ENCODE assay signal across 8 cellular contexts in the genomic region with DNA sequence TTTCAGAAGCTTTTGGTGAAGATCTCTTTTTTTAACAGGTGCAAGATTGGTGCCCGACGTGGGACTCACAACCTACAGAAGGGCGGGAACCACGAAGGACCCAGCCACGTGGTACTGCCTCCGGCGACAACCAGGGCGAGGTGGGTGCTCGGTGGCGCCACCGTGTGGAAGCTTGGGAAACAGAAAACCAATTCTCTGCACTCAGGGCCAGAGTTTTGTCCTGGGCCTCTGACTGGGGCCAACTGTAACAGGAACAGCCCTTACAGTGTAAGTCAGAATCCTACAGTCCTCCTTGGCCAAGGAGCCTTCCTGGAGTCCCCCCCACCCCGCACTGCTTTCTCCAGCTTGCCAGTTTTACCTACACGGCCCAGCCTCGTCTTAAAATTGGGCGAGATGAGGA. TPM values are rescaled to one million over a fixed set of nuclear protein-coding genes. Genes with fewer than 3 reads are reported as not detected.
DNase-seq lines count a peak whose midpoint lies in the region; ATAC-seq lines count a peak whose summit lies in the region.

No MANE protein-coding gene starts in this region.

- H3K4me1 Mint-ChIP-seq in activated naive CD8-positive, alpha-beta T cell treated with anti-CD3 and anti-CD28 coated beads for 36 hours: no peaks in the 10 kb centered on the region
- peaks cover 0 to 2% of the 10 kb centered on the region in 2 donors for H3K4me1 Mint-ChIP-seq in immature natural killer cell

- DNase-seq in SIG-M5 treated with dmso at 0.1 percent for 504 hours (lab: John Stamatoyannopoulos, UW; ENCODE audit: unreplicated experiment): peak; percentile 34
- DNase-seq in SIG-M5 (lab: John Stamatoyannopoulos, UW): no peak
- DNase-seq in SK-MEL-5 (ENCODE audit: low read depth, low spot score): peak; percentile 69
- DNase-seq in activated naive CD8-positive, alpha-beta T cell treated with anti-CD3 and anti-CD28 coated beads for 36 hours: peak; percentile 60
- DNase-seq in immature natural killer cell: peak; percentile 13 to 20 (median 14)
- DNase-seq in stimulated activated CD8-positive, alpha-beta memory T cell treated with anti-CD3 and anti-CD28 coated beads, Interleukin-12 subunit alpha, Interleukin-12 subunit beta, amount 100 ng/mL, for 4 hours (ENCODE audit: low read depth): peak; percentile 11
- DNase-seq in DMS79 (lab: John Stamatoyannopoulos, UW): no peak

- H3K9me3 Mint-ChIP-seq in activated naive CD8-positive, alpha-beta T cell treated with anti-CD3 and anti-CD28 coated beads for 36 hours: peaks cover 8% of the 10 kb centered on the region
- H3K9me3 Mint-ChIP-seq in immature natural killer cell: peaks cover 0 to 4% (median 0%) of the 10 kb centered on the region in 6 donors

- ATAC-seq in HG03196 (IDR thresholded peaks at IDR 0.05; ENCODE audit: unreplicated experiment): no peak

- no peak overlapping the region for H3K27ac Mint-ChIP-seq in activated naive CD8-positive, alpha-beta T cell treated with anti-CD3 and anti-CD28 coated beads for 36 hours
- H3K27ac Mint-ChIP-seq in immature natural killer cell: no peak overlapping the region

- H3K36me3 Mint-ChIP-seq in activated naive CD8-positive, alpha-beta T cell treated with anti-CD3 and anti-CD28 coated beads for 36 hours: no peaks in the 10 kb centered on the region
- no peaks in the 10 kb centered on the region for H3K36me3 Mint-ChIP-seq in immature natural killer cell

- H3K27me3 Mint-ChIP-seq in activated naive CD8-positive, alpha-beta T cell treated with anti-CD3 and anti-CD28 coated beads for 36 hours: peaks cover 19% of the 10 kb centered on the region
- H3K27me3 Mint-ChIP-seq in immature natural killer cell (ENCODE audit: low read depth in 3 of 3): peaks cover 3 to 17% (median 14%) of the 10 kb centered on the region in 3 donors

- in situ Hi-C loops in SK-MEL-5 (cut with HindIII; ENCODE audit: low pct_unique_long_range_greater_than_20kb, low sequenced_read_pairs): no loop called here

- H3K4me3 Mint-ChIP-seq in activated naive CD8-positive, alpha-beta T cell treated with anti-CD3 and anti-CD28 coated beads for 36 hours: no peak overlapping the region
- no peak overlapping the region for H3K4me3 Mint-ChIP-seq in immature natural killer cell

RNA-seq across cellular contexts. Expression of a gene that starts 11.6 kb away (rescaled TPM):
- total RNA-seq in SK-MEL-5 (2014; rRNA removed; shearing (Covaris generic)): not detected in 2 replicates
- not detected in 2 replicates for polyA plus RNA-seq in SK-MEL-5 (2015; cell fraction: cytosol; rRNA removed)
- not detected in 2 replicates for polyA plus RNA-seq in SK-MEL-5 (2015; cell fraction: nucleus; rRNA removed)
- total RNA-seq in activated naive CD8-positive, alpha-beta T cell treated with anti-CD3 and anti-CD28 coated beads for 36 hours: not detected
- polyA plus RNA-seq in immature natural killer cell: not detected

RNA-seq across cellular contexts. Expression of a gene that starts 13.9 kb away (rescaled TPM):
- not detected in 2 replicates for total RNA-seq in SK-MEL-5 (2014; rRNA removed; shearing (Covaris generic))
- polyA plus RNA-seq in SK-MEL-5 (2015; cell fraction: cytosol; rRNA removed): not detected in 2 replicates
- not detected in 2 replicates for polyA plus RNA-seq in SK-MEL-5 (2015; cell fraction: nucleus; rRNA removed)
- total RNA-seq in activated naive CD8-positive, alpha-beta T cell treated with anti-CD3 and anti-CD28 coated beads for 36 hours: not detected
- polyA plus RNA-seq in immature natural killer cell: 10 to 100 TPM; 20.3 to 43.5 (median 40.3) TPM

RNA-seq across cellular contexts. Expression of a gene that starts 29.3 kb away (rescaled TPM):
- not detected in 2 replicates for total RNA-seq in SK-MEL-5 (2014; rRNA removed; shearing (Covaris generic))
- not detected in 2 replicates for polyA plus RNA-seq in SK-MEL-5 (2015; cell fraction: cytosol; rRNA removed)
- polyA plus RNA-seq in SK-MEL-5 (2015; cell fraction: nucleus; rRNA removed): not detected in 2 replicates
- not detected for total RNA-seq in activated naive CD8-positive, alpha-beta T cell treated with anti-CD3 and anti-CD28 coated beads for 36 hours
- polyA plus RNA-seq in immature natural killer cell: 1 to 10 TPM in 2 of 3 donors, under 1 TPM in 1; 0.87 to 3.8 (median 2.6) TPM

RNA-seq across cellular contexts. Expression of a gene that starts 47.1 kb away (rescaled TPM):
- not detected in 2 replicates for total RNA-seq in SK-MEL-5 (2014; rRNA removed; shearing (Covaris generic))
- 0.52 and 2.3 TPM in 2 replicates for polyA plus RNA-seq in SK-MEL-5 (2015; cell fraction: cytosol; rRNA removed)
- not detected in 2 replicates for polyA plus RNA-seq in SK-MEL-5 (2015; cell fraction: nucleus; rRNA removed)
- not detected for total RNA-seq in activated naive CD8-positive, alpha-beta T cell treated with anti-CD3 and anti-CD28 coated beads for 36 hours
- 100 to 1,000 TPM in 1 of 3 donors, 10 to 100 TPM in 2; 38.1 to 109 (median 86.0) TPM for polyA plus RNA-seq in immature natural killer cell

RNA-seq across cellular contexts. Expression of a gene that starts 55.7 kb away (rescaled TPM):
- not detected in 2 replicates for total RNA-seq in SK-MEL-5 (2014; rRNA removed; shearing (Covaris generic))
- not detected in 2 replicates for polyA plus RNA-seq in SK-MEL-5 (2015; cell fraction: cytosol; rRNA removed)
- not detected in 2 replicates for polyA plus RNA-seq in SK-MEL-5 (2015; cell fraction: nucleus; rRNA removed)
- total RNA-seq in activated naive CD8-positive, alpha-beta T cell treated with anti-CD3 and anti-CD28 coated beads for 36 hours: not detected
- polyA plus RNA-seq in immature natural killer cell: not detected

Comparison
In these comparisons a context has a peak if more than half of its experiments do, and no peak if none do; other contexts are left out.
1. DNase-seq: peak in SIG-M5 treated with dmso at 0.1 percent for 504 hours (single experiment), SK-MEL-5 (single experiment), activated naive CD8-positive, alpha-beta T cell treated with anti-CD3 and anti-CD28 coated beads for 36 hours (single experiment), immature natural killer cell (3 of 3) and stimulated activated CD8-positive, alpha-beta memory T cell treated with anti-CD3 and anti-CD28 coated beads, Interleukin-12 subunit alpha, Interleukin-12 subunit beta, amount 100 ng/mL, for 4 hours (single experiment); none in SIG-M5 (single experiment) and DMS79 (single experiment).